In the genomic region with DNA sequence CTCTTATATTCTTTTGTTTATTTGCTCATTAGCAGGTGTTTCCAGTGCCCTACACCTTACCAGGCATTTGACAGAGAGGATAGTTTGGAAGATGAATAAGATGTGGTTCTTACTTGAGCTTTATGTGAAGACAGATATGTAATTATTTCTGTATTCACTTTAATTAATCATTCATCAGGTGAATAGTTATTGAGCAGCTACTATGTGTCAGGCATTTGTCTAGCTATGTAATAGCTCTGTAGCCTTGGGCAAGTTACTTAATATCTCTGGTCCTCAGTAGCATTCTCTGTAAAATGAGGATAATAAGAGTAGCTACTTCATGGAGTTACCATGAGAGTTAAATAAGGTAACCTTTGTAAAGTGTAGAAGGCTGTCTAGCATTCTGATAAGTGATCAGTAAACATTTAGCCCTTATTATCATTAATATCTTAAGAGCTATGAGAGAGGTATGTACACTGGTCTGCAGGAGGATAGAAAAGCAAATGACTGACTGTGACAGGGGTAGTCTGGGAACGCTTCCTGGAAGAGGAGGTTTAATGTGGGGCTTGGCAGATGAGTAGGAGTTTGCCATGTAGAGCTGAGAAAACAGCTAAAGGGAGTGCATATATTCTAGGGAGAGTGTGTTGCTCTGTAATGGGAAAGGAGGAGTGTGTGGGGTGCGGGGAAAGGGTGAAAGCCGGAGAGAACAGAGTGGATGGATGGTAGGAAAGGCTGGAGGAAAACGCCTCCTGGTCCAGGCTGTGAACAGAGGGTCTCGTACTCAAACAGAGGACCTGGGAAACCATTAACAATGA, we compare ENCODE assay signal across 12 cellular contexts. TPM values are rescaled to one million over a fixed set of nuclear protein-coding genes. Genes with fewer than 3 reads are reported as not detected.
DNase-seq lines count a peak whose midpoint lies in the region; TF ChIP-seq lines count a peak whose summit lies in the region.
"Had no signal": no experiment of that assay in that cellular context is flagged by ENCODE, and none has a peak within 500 bp of the region (broad histone marks: within the 10 kb centered on the region; RNA-seq: fewer than 3 reads in every experiment).

No MANE protein-coding gene starts in this region.

- peak; percentile 27 for DNase-seq in G401 (ENCODE audit: low spot score)
- DNase-seq in Peyer's patch: no peak
- DNase-seq in esophagus muscularis mucosa (ENCODE audit: extremely low spot score): no peak
- no peak for DNase-seq in adrenal gland
- DNase-seq in NCI-H128 (lab: John Stamatoyannopoulos, UW; ENCODE audit: unreplicated experiment): no peak
- no peak for DNase-seq in DMS 273 treated with DMSO at 0.1 percent for 48 hours (lab: John Stamatoyannopoulos, UW)
- DNase-seq: activated CD4-positive, alpha-beta T cell treated with anti-CD3 and anti-CD28 coated beads for 4 hours; anterior cingulate cortex; NCI-H524 had no signal

- in situ Hi-C loops in G401 (cut with HindIII; ENCODE audit: low sequenced_read_pairs): no loop called here

- TF ChIP-seq EP300 in esophagus muscularis mucosa (IDR thresholded peaks at IDR 0.05): no peak

- peak overlapping the region in 3 of 4 donors; percentile 78 to 94 (median 89) for H3K27ac ChIP-seq in Peyer's patch
- peak overlapping the region; percentile 87 to 91 (median 90) for H3K27ac ChIP-seq in esophagus muscularis mucosa (replicated peaks in 1 of 4)
- peak overlapping the region in 2 of 5 donors; percentile 59 to 82 for H3K27ac ChIP-seq in adrenal gland
- H3K27ac ChIP-seq: HL-60 had no signal

- H3K36me3 ChIP-seq in Peyer's patch (peaks cover 0 to 20% (median 0%) of the 10 kb centered on the region in 3 donors), esophagus muscularis mucosa (peaks cover 0 to 18% (median 9%) of the 10 kb centered on the region in 4 donors), skeletal muscle satellite cell (ENCODE audit: insufficient read depth, low read length) (peaks cover 26% of the 10 kb centered on the region), adrenal gland (replicated peaks in 1 of 2) (peaks cover 0 to 14% of the 10 kb centered on the region in 2 donors)

- 96% methylated on average over 5 of the region's 5 CpGs for WGBS in esophagus muscularis mucosa
- 93 to 98% (median 94%) methylated on average over 5 of the region's 5 CpGs for WGBS in adrenal gland, 4 donors

- intact Hi-C loops in esophagus muscularis mucosa (cut with DNase I) (loop anchor here (10.0 kb wide), 1 partner anchor 68 kb away; no protein-coding TSS in a partner anchor), adrenal gland (cut with DNase I) (no loop called here)

- TF ChIP-seq CTCF in Peyer's patch (IDR thresholded peaks at IDR 0.05) (no peak), esophagus muscularis mucosa (IDR thresholded peaks at IDR 0.05) (no peak), adrenal gland (IDR thresholded peaks at IDR 0.05) (no peak)

- H3K9ac ChIP-seq in skeletal muscle satellite cell (ENCODE audit: low read depth, low read length): peak overlapping the region; percentile 32

- peaks cover 0 to 66% (median 6%) of the 10 kb centered on the region in 4 donors for H3K4me1 ChIP-seq in Peyer's patch
- H3K4me1 ChIP-seq in esophagus muscularis mucosa: peaks cover 74 to 95% (median 84%) of the 10 kb centered on the region in 4 donors
- peaks cover 62% of the 10 kb centered on the region for H3K4me1 ChIP-seq in skeletal muscle satellite cell (ENCODE audit: control insufficient read depth, insufficient read depth, low read length)
- H3K4me1 ChIP-seq in adrenal gland (replicated peaks in 1 of 2): no peaks in the 10 kb centered on the region

- no peak overlapping the region for H3K4me3 ChIP-seq in Peyer's patch
- no peak overlapping the region for H3K4me3 ChIP-seq in esophagus muscularis mucosa
- H3K4me3 ChIP-seq in skeletal muscle satellite cell (ENCODE audit: low read length): no peak overlapping the region
- H3K4me3 ChIP-seq in adrenal gland: no peak overlapping the region
- H3K4me3 ChIP-seq: GM12878 had no signal

- TF ChIP-seq POLR2A in Peyer's patch (IDR thresholded peaks at IDR 0.05) (no peak), esophagus muscularis mucosa (IDR thresholded peaks at IDR 0.05; ENCODE audit: low read depth) (no peak), adrenal gland (IDR thresholded peaks at IDR 0.05) (no peak)

- H3K9me3 ChIP-seq in Peyer's patch (no peaks in the 10 kb centered on the region), esophagus muscularis mucosa (no peaks in the 10 kb centered on the region), skeletal muscle satellite cell (replicated peaks; ENCODE audit: low read length) (no peaks in the 10 kb centered on the region), adrenal gland (replicated peaks in 1 of 3) (no peaks in the 10 kb centered on the region)

- H3K4me2 ChIP-seq in skeletal muscle satellite cell (ENCODE audit: low read length): no peak overlapping the region

- H3K27me3 ChIP-seq in Peyer's patch (no peaks in the 10 kb centered on the region), esophagus muscularis mucosa (no peaks in the 10 kb centered on the region), skeletal muscle satellite cell (ENCODE audit: control insufficient read depth, insufficient read depth, low read length) (no peaks in the 10 kb centered on the region), adrenal gland (no peaks in the 10 kb centered on the region)

RNA-seq across cellular contexts. Expression of gene MICAL2, which starts 56.1 kb away (rescaled TPM):
- 12.6 and 21.1 TPM in 2 replicates for total RNA-seq in G401 (2014; rRNA removed; shearing (Covaris generic))
- total RNA-seq in Peyer's patch: 100 to 1,000 TPM; 109 to 197 (median 183) TPM
- 100 to 1,000 TPM; 195 to 499 (median 259) TPM for total RNA-seq in esophagus muscularis mucosa
- 25.6 and 43.9 TPM in 2 replicates for total RNA-seq in skeletal muscle satellite cell (2012; rRNA removed)
- 10 to 100 TPM; 25.7 to 80.5 (median 46.6) TPM for total RNA-seq in adrenal gland
- polyA plus RNA-seq in adrenal gland: 10 to 100 TPM in 2 of 3 donors, 1 to 10 TPM in 1; 8.7 to 18.2 (median 12.1) TPM
